ENCODE assay signal across 8 cellular contexts in genomic region chr3:10249833-10250232, GRCh38. TPM values are rescaled to one million over a fixed set of nuclear protein-coding genes. Genes with fewer than 3 reads are reported as not detected.
DNase-seq lines count a peak whose midpoint lies in the region; ATAC-seq, FAIRE-seq and TF ChIP-seq lines count a peak whose summit lies in the region.

No MANE protein-coding gene starts in this region.

- TF ChIP-seq EP300 in HepG2 (IDR thresholded peaks at IDR 0.05; ENCODE audit: low read depth in 2 of 2, low read length in 2 of 2): peak in 1 of 2 experiments; percentile 42; a peak in 1 of 4 replicates
- TF ChIP-seq EP300 in HepG2 (CRISPR knock-in tag; IDR thresholded peaks at IDR 0.05; ENCODE audit: borderline replicate concordance): no peak

- peaks cover 14% of the 10 kb centered on the region for H3K9me3 ChIP-seq in HepG2 (ENCODE audit: low read length)
- no peaks in the 10 kb centered on the region for H3K9me3 ChIP-seq in thymus (ENCODE audit: control insufficient read depth)

- H3K27ac ChIP-seq in HepG2 (ENCODE audit: extremely low read length, insufficient read depth, low read length) (peak overlapping the region; percentile 86), thymus (ENCODE audit: low read depth) (no peak overlapping the region)

- peak overlapping the region; percentile 89 for H3K9ac ChIP-seq in HepG2 (ENCODE audit: insufficient read depth, low read depth, low read length)

- in situ Hi-C loops in HepG2 (cut with HindIII; ENCODE audit: extremely low pct_ligation_motif_present, low pct_unique_long_range_greater_than_20kb): no loop called here

- H3K27me3 Mint-ChIP-seq in activated CD4-positive, alpha-beta T cell treated with anti-CD3 and anti-CD28 coated beads, Interleukin-2, amount 10 ng/mL, durations not matched to agents 7 days and 5 days: no peaks in the 10 kb centered on the region
- no peaks in the 10 kb centered on the region for H3K27me3 Mint-ChIP-seq in activated naive CD8-positive, alpha-beta T cell treated with anti-CD3 and anti-CD28 coated beads, Interleukin-2, amount 50 U/mL, for 24 hours

- no peak for DNase-seq in activated CD4-positive, alpha-beta T cell treated with anti-CD3 and anti-CD28 coated beads, Interleukin-2, amount 10 ng/mL, durations not matched to agents 7 days and 5 days
- no peak for DNase-seq in activated CD4-positive, alpha-beta T cell treated with anti-CD3 and anti-CD28 coated beads for 48 hours
- no peak for DNase-seq in activated naive CD8-positive, alpha-beta T cell treated with anti-CD3 and anti-CD28 coated beads, Interleukin-2, amount 50 U/mL, for 24 hours
- DNase-seq in HepG2 (ENCODE audit: low spot score) (peak; percentile 67), GOT3 (lab: John Stamatoyannopoulos, UW) (no peak), globus pallidus (ENCODE audit: low spot score) (no peak)

- peak overlapping the region; percentile 98 for H3K4me2 ChIP-seq in HepG2 (ENCODE audit: low read depth, low read length)

- FAIRE-seq in HepG2 (lab: Jason Lieb, UNC): no peak

- peak overlapping the region; percentile 91 for H3K27ac Mint-ChIP-seq in activated CD4-positive, alpha-beta T cell treated with anti-CD3 and anti-CD28 coated beads, Interleukin-2, amount 10 ng/mL, durations not matched to agents 7 days and 5 days
- H3K27ac Mint-ChIP-seq in activated naive CD8-positive, alpha-beta T cell treated with anti-CD3 and anti-CD28 coated beads, Interleukin-2, amount 50 U/mL, for 24 hours: peak overlapping the region; percentile 94

- TF ChIP-seq RAD21 in HepG2 (CRISPR knock-in tag; IDR thresholded peaks at IDR 0.05): no peak

- POLR2A ChIA-PET in activated CD4-positive, alpha-beta T cell treated with anti-CD3 and anti-CD28 coated beads, Interleukin-2, amount 10 ng/mL, durations not matched to agents 7 days and 5 days (lab: Charles Lee): interaction anchor here (0.7 kb wide), 1 partner anchor 299 kb away, joined by 4 read pairs; no protein-coding TSS in a partner anchor
- POLR2A ChIA-PET in HepG2 (lab: Yijun Ruan, JAX): interaction anchor here (0.5 to 2.3 kb wide), 12 partner anchors 14 to 534 kb away, joined by 3 to 9 read pairs (median 5); partner anchors contain the start of gene GHRL

- H3K4me3 Mint-ChIP-seq in activated CD4-positive, alpha-beta T cell treated with anti-CD3 and anti-CD28 coated beads, Interleukin-2, amount 10 ng/mL, durations not matched to agents 7 days and 5 days: peak overlapping the region; percentile 96
- peak overlapping the region; percentile 96 for H3K4me3 Mint-ChIP-seq in activated naive CD8-positive, alpha-beta T cell treated with anti-CD3 and anti-CD28 coated beads, Interleukin-2, amount 50 U/mL, for 24 hours

- WGBS in HepG2 (ENCODE audit: low lambda C conversion rate): 0% methylated on average over 3 of the region's 3 CpGs
- WGBS in thymus: 47% methylated on average over 3 of the region's 3 CpGs

- CTCF ChIA-PET in activated CD4-positive, alpha-beta T cell treated with anti-CD3 and anti-CD28 coated beads, Interleukin-2, amount 10 ng/mL, durations not matched to agents 7 days and 5 days (lab: Charles Lee): interaction anchor here (0.7 to 2.8 kb wide), 4 partner anchors 14 to 184 kb away, joined by 3 to 12 read pairs (median 4); no protein-coding TSS in a partner anchor
- CTCF ChIA-PET in HepG2 (lab: Yijun Ruan, JAX; ENCODE audit: low intra/inter-chr PET ratio, low total read pairs): no interaction called here

- peaks cover 57% of the 10 kb centered on the region for H3K4me1 Mint-ChIP-seq in activated CD4-positive, alpha-beta T cell treated with anti-CD3 and anti-CD28 coated beads, Interleukin-2, amount 10 ng/mL, durations not matched to agents 7 days and 5 days
- H3K4me1 Mint-ChIP-seq in activated naive CD8-positive, alpha-beta T cell treated with anti-CD3 and anti-CD28 coated beads, Interleukin-2, amount 50 U/mL, for 24 hours: peaks cover 66% of the 10 kb centered on the region

- intact Hi-C loops in HepG2 (cut with micrococcal nuclease; ENCODE audit: unreplicated experiment): no loop called here

- no peak overlapping the region for H2AFZ ChIP-seq in HepG2 (ENCODE audit: low read length)

- no peaks in the 10 kb centered on the region; a peak in 1 of 5 replicates for H3K27me3 ChIP-seq in HepG2 (ENCODE audit: control insufficient read depth in 1 of 2, insufficient read depth in 2 of 2, low read length in 2 of 2)
- no peaks in the 10 kb centered on the region for H3K27me3 ChIP-seq in thymus (ENCODE audit: control insufficient read depth, insufficient read depth)

- peaks cover 15% of the 10 kb centered on the region for H3K9me3 Mint-ChIP-seq in activated CD4-positive, alpha-beta T cell treated with anti-CD3 and anti-CD28 coated beads, Interleukin-2, amount 10 ng/mL, durations not matched to agents 7 days and 5 days
- H3K9me3 Mint-ChIP-seq in activated naive CD8-positive, alpha-beta T cell treated with anti-CD3 and anti-CD28 coated beads, Interleukin-2, amount 50 U/mL, for 24 hours: peaks cover 19% of the 10 kb centered on the region

- peaks cover 66% of the 10 kb centered on the region for H3K36me3 Mint-ChIP-seq in activated CD4-positive, alpha-beta T cell treated with anti-CD3 and anti-CD28 coated beads, Interleukin-2, amount 10 ng/mL, durations not matched to agents 7 days and 5 days (ENCODE audit: low read depth)
- peaks cover 73% of the 10 kb centered on the region for H3K36me3 Mint-ChIP-seq in activated naive CD8-positive, alpha-beta T cell treated with anti-CD3 and anti-CD28 coated beads, Interleukin-2, amount 50 U/mL, for 24 hours (ENCODE audit: low read depth)

- H4K20me1 ChIP-seq in HepG2 (ENCODE audit: insufficient read depth, low read length): peaks cover 16% of the 10 kb centered on the region

- TF ChIP-seq CTCF in HepG2 (CRISPR knock-in tag; IDR thresholded peaks at IDR 0.05): no peak

- no TSS peak for BruUV-seq in HepG2 (replicated peaks; lab: Mats Ljungman, UMichigan)

- H3K4me3 ChIP-seq in HepG2 (replicated peaks in 1 of 3; ENCODE audit: insufficient read depth in 1 of 3, low read depth in 2 of 3, low read length in 3 of 3) (peak overlapping the region; percentile 77 to 95 (median 92)), thymus (ENCODE audit: low read length) (peak overlapping the region; percentile 70)

- peaks cover 55% of the 10 kb centered on the region for H3K79me2 ChIP-seq in HepG2 (ENCODE audit: insufficient read depth, low read length)

- H3K36me3 ChIP-seq in HepG2 (replicated peaks in 1 of 2; ENCODE audit: control insufficient read depth in 1 of 2, insufficient read depth in 2 of 2, low read length in 2 of 2) (peaks cover 13 to 34% of the 10 kb centered on the region in 2 experiments), thymus (ENCODE audit: control insufficient read depth, insufficient read depth) (peaks cover 24% of the 10 kb centered on the region)

- peak; percentile 29 for ATAC-seq in activated naive CD8-positive, alpha-beta T cell treated with anti-CD3 and anti-CD28 coated beads, Interleukin-2, amount 50 U/mL, for 24 hours
- ATAC-seq in HepG2 (no peak; the same call in 2 of the 3 replicates), HG02798 (IDR thresholded peaks at IDR 0.05; ENCODE audit: poor library complexity, unreplicated experiment) (no peak)

- TF ChIP-seq POLR2A in HepG2 (IDR thresholded peaks at IDR 0.05; ENCODE audit: insufficient read depth in 1 of 2, low read depth in 2 of 2, low read length in 2 of 2): no peak

- peaks cover 56% of the 10 kb centered on the region for H3K4me1 ChIP-seq in HepG2 (ENCODE audit: insufficient read depth, low read length)
- peaks cover 25% of the 10 kb centered on the region for H3K4me1 ChIP-seq in thymus (ENCODE audit: control insufficient read depth, insufficient read depth, low read length)

RNA-seq across cellular contexts. Expression of gene TATDN2, which starts 1.6 kb away (rescaled TPM):
- total RNA-seq in activated CD4-positive, alpha-beta T cell treated with anti-CD3 and anti-CD28 coated beads, Interleukin-2, amount 10 ng/mL, durations not matched to agents 7 days and 5 days: 10 to 100 TPM; 72.3 to 78.4 TPM
- 21.9 and 23.9 TPM in 2 replicates for total RNA-seq in HepG2 (2016; rRNA removed; fragmentation: Illumina TruSeq; extraction: Trizol)
- 6.6 and 7.4 TPM in 2 replicates for total RNA-seq in HepG2 (2016; cell fraction: cytosol; rRNA removed; fragmentation: Illumina TruSeq; extraction: Trizol; ENCODE audit: low read depth)
- total RNA-seq in HepG2 (2016; cell fraction: insoluble cytoplasmic fraction; rRNA removed; fragmentation: Illumina TruSeq; extraction: Trizol): 20.1 and 20.5 TPM in 2 replicates
- 26.1 and 26.9 TPM in 2 replicates for total RNA-seq in HepG2 (2016; cell fraction: membrane; rRNA removed; fragmentation: Illumina TruSeq; extraction: Trizol)
- total RNA-seq in HepG2 (2016; cell fraction: nucleus; rRNA removed; fragmentation: Illumina TruSeq; extraction: Trizol): 23.9 and 28.8 TPM in 2 replicates
- polyA plus RNA-seq in HepG2 (2011; rRNA removed) (12.1 and 17.1 TPM in 2 replicates), thymus (24.4 TPM)
- polyA plus RNA-seq in HepG2 (2011; cell fraction: cytosol; rRNA removed): 12.0 and 14.6 TPM in 2 replicates
- polyA plus RNA-seq in HepG2 (2011; cell fraction: nucleus; rRNA removed): 28.5 and 29.0 TPM in 2 replicates
- polyA plus RNA-seq in HepG2 (2012): 21.4 and 21.6 TPM in 2 replicates
- 7.7 and 8.7 TPM in 2 replicates for polyA plus RNA-seq in HepG2 (2016; cell fraction: cytosol; fragmentation: Illumina TruSeq; extraction: Trizol; ENCODE audit: low read depth)
- polyA plus RNA-seq in HepG2 (2016; cell fraction: insoluble cytoplasmic fraction; fragmentation: Illumina TruSeq; extraction: Trizol; ENCODE audit: low read depth): 25.2 and 26.4 TPM in 2 replicates
- polyA plus RNA-seq in HepG2 (2016; cell fraction: membrane; fragmentation: Illumina TruSeq; extraction: Trizol; ENCODE audit: low read depth): 25.5 and 26.0 TPM in 2 replicates
- polyA plus RNA-seq in HepG2 (2016; cell fraction: nucleus; fragmentation: Illumina TruSeq; extraction: Trizol; ENCODE audit: insufficient read depth, low read depth): 29.9 and 30.2 TPM in 2 replicates
- polyA minus RNA-seq in HepG2 (2011; rRNA and poly(A)+ RNA removed; ENCODE audit: low replicate concordance): 33.5 and 56.4 TPM in 2 replicates
- polyA minus RNA-seq in HepG2 (2011; cell fraction: cytosol; rRNA and poly(A)+ RNA removed): 8.4 and 9.5 TPM in 2 replicates
- 60.3 and 66.9 TPM in 2 replicates for polyA minus RNA-seq in HepG2 (2011; cell fraction: nucleus; rRNA and poly(A)+ RNA removed)

RNA-seq across cellular contexts. Expression of gene GHRL, which starts 42.9 kb away (rescaled TPM):
- under 1 TPM; 0.30 to 0.56 TPM for total RNA-seq in activated CD4-positive, alpha-beta T cell treated with anti-CD3 and anti-CD28 coated beads, Interleukin-2, amount 10 ng/mL, durations not matched to agents 7 days and 5 days
- 0.09 TPM in 1 of 2 replicates, not detected in the other for total RNA-seq in HepG2 (2016; rRNA removed; fragmentation: Illumina TruSeq; extraction: Trizol)
- total RNA-seq in HepG2 (2016; cell fraction: cytosol; rRNA removed; fragmentation: Illumina TruSeq; extraction: Trizol; ENCODE audit: low read depth): 0.71 TPM in 1 of 2 replicates, not detected in the other
- 0.22 TPM in 1 of 2 replicates, not detected in the other for total RNA-seq in HepG2 (2016; cell fraction: insoluble cytoplasmic fraction; rRNA removed; fragmentation: Illumina TruSeq; extraction: Trizol)
- not detected in 2 replicates for total RNA-seq in HepG2 (2016; cell fraction: membrane; rRNA removed; fragmentation: Illumina TruSeq; extraction: Trizol)
- not detected in 2 replicates for total RNA-seq in HepG2 (2016; cell fraction: nucleus; rRNA removed; fragmentation: Illumina TruSeq; extraction: Trizol)
- not detected in 2 replicates for polyA plus RNA-seq in HepG2 (2011; rRNA removed)
- not detected in 2 replicates for polyA plus RNA-seq in HepG2 (2011; cell fraction: cytosol; rRNA removed)
- 0.19 and 0.24 TPM in 2 replicates for polyA plus RNA-seq in HepG2 (2011; cell fraction: nucleus; rRNA removed)
- 0.59 TPM in 1 of 2 replicates, not detected in the other for polyA plus RNA-seq in HepG2 (2012)
- polyA plus RNA-seq in HepG2 (2016; cell fraction: cytosol; fragmentation: Illumina TruSeq; extraction: Trizol; ENCODE audit: low read depth): not detected in 2 replicates
- polyA plus RNA-seq in HepG2 (2016; cell fraction: insoluble cytoplasmic fraction; fragmentation: Illumina TruSeq; extraction: Trizol; ENCODE audit: low read depth): not detected in 2 replicates
- not detected in 2 replicates for polyA plus RNA-seq in HepG2 (2016; cell fraction: membrane; fragmentation: Illumina TruSeq; extraction: Trizol; ENCODE audit: low read depth)
- polyA plus RNA-seq in HepG2 (2016; cell fraction: nucleus; fragmentation: Illumina TruSeq; extraction: Trizol; ENCODE audit: insufficient read depth, low read depth): 0.80 and 2.1 TPM in 2 replicates
- 0.21 TPM in 1 of 2 replicates, not detected in the other for polyA minus RNA-seq in HepG2 (2011; rRNA and poly(A)+ RNA removed; ENCODE audit: low replicate concordance)
- not detected in 2 replicates for polyA minus RNA-seq in HepG2 (2011; cell fraction: cytosol; rRNA and poly(A)+ RNA removed)
- 0.87 TPM in 1 of 2 replicates, not detected in the other for polyA minus RNA-seq in HepG2 (2011; cell fraction: nucleus; rRNA and poly(A)+ RNA removed)
- 3.7 TPM for polyA plus RNA-seq in thymus
